10 cellular contexts compared by ENCODE assay signal in genomic region chr12:104182144-104182543, GRCh38. TPM values are rescaled to one million over a fixed set of nuclear protein-coding genes. Genes with fewer than 3 reads are reported as not detected.
DNase-seq lines count a peak whose midpoint lies in the region; ATAC-seq and TF ChIP-seq lines count a peak whose summit lies in the region.
"Had no signal": no experiment of that assay in that cellular context is flagged by ENCODE, and none has a peak within 500 bp of the region (broad histone marks: within the 10 kb centered on the region; RNA-seq: fewer than 3 reads in every experiment).

No MANE protein-coding gene starts in this region.

- H3K4me3 Mint-ChIP-seq in MCF 10A (ENCODE audit: unreplicated experiment), result peak overlapping the region; percentile 7

- no peaks in the 10 kb centered on the region for H3K9me3 Mint-ChIP-seq in MCF 10A (ENCODE audit: unreplicated experiment)

- no peaks in the 10 kb centered on the region for H3K27me3 ChIP-seq in stomach smooth muscle (ENCODE audit: control insufficient read depth in 1 of 2, insufficient read depth in 2 of 2, low read length in 2 of 2)

- H3K36me3 Mint-ChIP-seq in MCF 10A (ENCODE audit: insufficient read depth, unreplicated experiment), result no peaks in the 10 kb centered on the region

- H3K27ac ChIP-seq in stomach smooth muscle (ENCODE audit: low read length), result peak overlapping the region; percentile 53

- peaks cover 52% of the 10 kb centered on the region for H3K4me1 Mint-ChIP-seq in MCF 10A (ENCODE audit: insufficient read depth, unreplicated experiment)

- DNase-seq in GM04503 (ENCODE audit: low read depth), result peak; percentile 89
- DNase-seq in MCF 10A (ENCODE audit: unreplicated experiment), result peak; percentile 95
- peak; percentile 11 for DNase-seq in kidney tubule cell (ENCODE audit: low spot score)
- no peak for DNase-seq in ecto neural progenitor cell (ENCODE audit: low spot score)
- DNase-seq in DMS 273 (lab: John Stamatoyannopoulos, UW; ENCODE audit: unreplicated experiment), result no peak
- DNase-seq: NCI-H1092; stimulated activated naive CD8-positive, alpha-beta T cell treated with anti-CD3 and anti-CD28 coated beads, Interleukin-15, Interleukin-2, amounts not matched to agents 100 U/mL and 50 U/mL, for 24 hours had no signal

- POLR2A ChIA-PET in MCF 10A (lab: Yijun Ruan, JAX), result interaction anchor here (0.6 to 1.0 kb wide), 3 partner anchors 37 to 51 kb away, joined by 3 to 7 read pairs (median 3); partner anchors contain the start of gene NFYB

- no peak overlapping the region for H3K9ac ChIP-seq in stomach smooth muscle (ENCODE audit: low read length in 2 of 2)

- H3K27me3 Mint-ChIP-seq in MCF 10A (ENCODE audit: insufficient read depth, unreplicated experiment), result no peaks in the 10 kb centered on the region

- BruUV-seq in MCF 10A (replicated peaks; lab: Mats Ljungman, UMichigan), result no TSS peak

- H3K9me3 ChIP-seq in stomach smooth muscle (ENCODE audit: control insufficient read depth in 2 of 2, low read length in 2 of 2), result peaks cover 7 to 18% of the 10 kb centered on the region in 2 donors

- H3K27ac Mint-ChIP-seq in MCF 10A (ENCODE audit: low read depth, unreplicated experiment), result peak overlapping the region; percentile 39

- peaks cover 37% of the 10 kb centered on the region for H3K4me1 ChIP-seq in stomach smooth muscle (ENCODE audit: control insufficient read depth, insufficient read depth, low read length)

- H3K36me3 ChIP-seq in stomach smooth muscle (ENCODE audit: control insufficient read depth in 2 of 2, insufficient read depth in 2 of 2, low read length in 2 of 2), result no peaks in the 10 kb centered on the region

- CTCF ChIA-PET in MCF 10A (lab: Yijun Ruan, JAX), result no interaction called here

- ATAC-seq in HG02870 (IDR thresholded peaks at IDR 0.05; ENCODE audit: unreplicated experiment) (no peak), HG03095 (IDR thresholded peaks at IDR 0.05; ENCODE audit: unreplicated experiment) (no peak)
- ATAC-seq: stimulated activated naive CD8-positive, alpha-beta T cell treated with anti-CD3 and anti-CD28 coated beads, Interleukin-15, Interleukin-2, amounts not matched to agents 100 U/mL and 50 U/mL, for 24 hours had no signal

- intact Hi-C loops in MCF 10A (cut with micrococcal nuclease), result no loop called here

- TF ChIP-seq CTCF in MCF 10A (IDR thresholded peaks at IDR 0.05; ENCODE audit: unreplicated experiment), result no peak

- H3K4me3 ChIP-seq in stomach smooth muscle (ENCODE audit: low read length in 2 of 2), result no peak overlapping the region

RNA-seq across cellular contexts. Expression of gene TXNRD1, which starts 33.4 kb away (rescaled TPM):
- 64.0 and 82.8 TPM in 2 replicates for total RNA-seq in MCF 10A (2022)

RNA-seq across cellular contexts. Expression of gene NFYB, which starts 44.1 kb away (rescaled TPM):
- 24.8 and 27.0 TPM in 2 replicates for total RNA-seq in MCF 10A (2022)

Comparison
In these comparisons a context has a peak if more than half of its experiments do, and no peak if none do; other contexts are left out.
1. DNase-seq: peak in GM04503 (single experiment), MCF 10A (single experiment) and kidney tubule cell (single experiment); none in ecto neural progenitor cell (single experiment) and DMS 273 (single experiment).